1 cellular context compared by ENCODE assay signal in the genomic region with DNA sequence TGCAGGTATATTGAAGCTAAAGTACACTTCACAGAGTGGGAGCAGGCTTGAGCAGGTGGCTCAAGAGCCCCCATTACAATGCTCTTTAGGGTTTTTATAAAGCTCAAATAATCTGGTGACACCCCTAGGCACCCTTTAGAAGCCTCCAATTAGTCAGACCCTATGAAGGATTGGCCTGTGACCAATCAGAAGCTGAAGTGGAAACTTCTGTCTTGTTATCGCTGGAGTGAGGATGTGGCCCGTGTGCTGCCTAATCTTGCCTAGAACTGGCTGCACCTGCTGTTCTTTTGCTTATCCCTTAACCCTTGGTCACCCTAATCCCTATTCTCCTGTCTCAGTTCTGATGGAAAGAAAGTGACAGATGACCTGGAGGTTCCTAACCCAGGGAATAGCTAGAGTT.
TF ChIP-seq lines count a peak whose summit lies in the region.

No MANE protein-coding gene starts in this region.

TF ChIP-seq in GM23338, 12 proteins besides CTCF, POLR2A, EP300 and RAD21 (continued from another document):
- no peak for TF ChIP-seq ZNF462 (CRISPR knock-in tag; IDR thresholded peaks at IDR 0.05)
- no peak for TF ChIP-seq ETS1 (IDR thresholded peaks at IDR 0.05)
- TF ChIP-seq NANOG (IDR thresholded peaks at IDR 0.05; ENCODE audit: borderline replicate concordance): no peak
- TF ChIP-seq, protein P1, sequence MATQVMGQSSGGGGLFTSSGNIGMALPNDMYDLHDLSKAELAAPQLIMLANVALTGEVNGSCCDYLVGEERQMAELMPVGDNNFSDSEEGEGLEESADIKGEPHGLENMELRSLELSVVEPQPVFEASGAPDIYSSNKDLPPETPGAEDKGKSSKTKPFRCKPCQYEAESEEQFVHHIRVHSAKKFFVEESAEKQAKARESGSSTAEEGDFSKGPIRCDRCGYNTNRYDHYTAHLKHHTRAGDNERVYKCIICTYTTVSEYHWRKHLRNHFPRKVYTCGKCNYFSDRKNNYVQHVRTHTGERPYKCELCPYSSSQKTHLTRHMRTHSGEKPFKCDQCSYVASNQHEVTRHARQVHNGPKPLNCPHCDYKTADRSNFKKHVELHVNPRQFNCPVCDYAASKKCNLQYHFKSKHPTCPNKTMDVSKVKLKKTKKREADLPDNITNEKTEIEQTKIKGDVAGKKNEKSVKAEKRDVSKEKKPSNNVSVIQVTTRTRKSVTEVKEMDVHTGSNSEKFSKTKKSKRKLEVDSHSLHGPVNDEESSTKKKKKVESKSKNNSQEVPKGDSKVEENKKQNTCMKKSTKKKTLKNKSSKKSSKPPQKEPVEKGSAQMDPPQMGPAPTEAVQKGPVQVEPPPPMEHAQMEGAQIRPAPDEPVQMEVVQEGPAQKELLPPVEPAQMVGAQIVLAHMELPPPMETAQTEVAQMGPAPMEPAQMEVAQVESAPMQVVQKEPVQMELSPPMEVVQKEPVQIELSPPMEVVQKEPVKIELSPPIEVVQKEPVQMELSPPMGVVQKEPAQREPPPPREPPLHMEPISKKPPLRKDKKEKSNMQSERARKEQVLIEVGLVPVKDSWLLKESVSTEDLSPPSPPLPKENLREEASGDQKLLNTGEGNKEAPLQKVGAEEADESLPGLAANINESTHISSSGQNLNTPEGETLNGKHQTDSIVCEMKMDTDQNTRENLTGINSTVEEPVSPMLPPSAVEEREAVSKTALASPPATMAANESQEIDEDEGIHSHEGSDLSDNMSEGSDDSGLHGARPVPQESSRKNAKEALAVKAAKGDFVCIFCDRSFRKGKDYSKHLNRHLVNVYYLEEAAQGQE (IDR thresholded peaks at IDR 0.05; ENCODE audit: unreplicated experiment): no peak
- no peak for TF ChIP-seq STAT1 (IDR thresholded peaks at IDR 0.05; ENCODE audit: unreplicated experiment)
- TF ChIP-seq CREB1 (CRISPR knock-in tag; IDR thresholded peaks at IDR 0.05; ENCODE audit: low read depth): no peak
- no peak for TF ChIP-seq ZNF114 (CRISPR knock-in tag; IDR thresholded peaks at IDR 0.05)
- no peak for TF ChIP-seq JUNB (IDR thresholded peaks at IDR 0.05; ENCODE audit: unreplicated experiment)
- no peak for TF ChIP-seq POLR2AphosphoS5 (IDR thresholded peaks at IDR 0.05; ENCODE audit: low read depth)
